ENCODE assay signal across 23 cellular contexts in genomic region chr18:3495691-3496090, GRCh38. TPM values are rescaled to one million over a fixed set of nuclear protein-coding genes. Genes with fewer than 3 reads are reported as not detected.
DNase-seq lines count a peak whose midpoint lies in the region; ATAC-seq, FAIRE-seq and TF ChIP-seq lines count a peak whose summit lies in the region.
"Had no signal": no experiment of that assay in that cellular context is flagged by ENCODE, and none has a peak within 500 bp of the region (broad histone marks: within the 10 kb centered on the region; RNA-seq: fewer than 3 reads in every experiment).

No MANE protein-coding gene starts in this region.

- H3K36me3 ChIP-seq in spleen = no peaks in the 10 kb centered on the region
- H3K36me3 ChIP-seq: BLaER1 had no signal

- H3K27ac ChIP-seq in spleen = no peak overlapping the region
- H3K27ac ChIP-seq: BLaER1, HL-60, RWPE1 had no signal

- DNase-seq in CD1c-positive myeloid dendritic cell (ENCODE audit: extremely low spot score) (peak; percentile 58), D721Med (ENCODE audit: insufficient read length, low spot score) (no peak), SK-MEL-5 (ENCODE audit: low read depth, low spot score) (peak; percentile 16), memory B cell (ENCODE audit: low spot score in 2 of 2) (no peak), spleen (no peak), NCI-H1436 treated with DMSO at 0.1 percent for 48 hours (lab: John Stamatoyannopoulos, UW) (no peak)
- DNase-seq: Calu3; CD8-positive, alpha-beta memory T cell; EL; GF-D8; H7; KG1; NCI-H1105; NCI-H2029 treated with DMSO at 0.1 percent for 48 hours; NCI-H2171; NCI-H526; PC-3; SHP77 treated with DMSO at 0.1 percent for 48 hours; SK-N-SH had no signal

- in situ Hi-C loops in SK-MEL-5 (cut with HindIII; ENCODE audit: low pct_unique_long_range_greater_than_20kb, low sequenced_read_pairs) = no loop called here

- 60 to 69% (median 68%) methylated on average over 7 of the region's 7 CpGs for WGBS in spleen, 5 donors

- peak overlapping the region; percentile 24 for H3K27ac Mint-ChIP-seq in memory B cell
- H3K27ac Mint-ChIP-seq: CD8-positive, alpha-beta memory T cell had no signal

- intact Hi-C loops in spleen (cut with DNase I; ENCODE audit: low total_unique reads) = no loop called here

- FAIRE-seq in D721Med (lab: Jason Lieb, UNC) = peak; percentile 77

- peaks cover 7% of the 10 kb centered on the region for H3K27me3 Mint-ChIP-seq in memory B cell

- TF ChIP-seq POLR2A in spleen (IDR thresholded peaks at IDR 0.05) = no peak

- TF ChIP-seq CTCF in D721Med (IDR thresholded peaks at IDR 0.05; ENCODE audit: insufficient read depth, missing control alignments) (no peak), spleen (IDR thresholded peaks at IDR 0.05 in 8 of 11, conservative IDR thresholded peaks at IDR 0.05 in 3 of 11) (no peak)

- H3K4me3 Mint-ChIP-seq in memory B cell = peak overlapping the region; percentile 8

- H3K9me3 ChIP-seq in spleen = no peaks in the 10 kb centered on the region
- H3K9me3 ChIP-seq: BLaER1, SK-N-SH had no signal

- ATAC-seq in memory B cell (ENCODE audit: low read depth) = peak; percentile 78
- no peak for ATAC-seq in HG03025 (IDR thresholded peaks at IDR 0.05; ENCODE audit: low FRiP score, unreplicated experiment)
- ATAC-seq: PC-3 had no signal

- H3K4me1 ChIP-seq in spleen = peaks cover 0 to 36% (median 21%) of the 10 kb centered on the region in 6 donors

- peaks cover 0 to 26% (median 7%) of the 10 kb centered on the region in 7 donors for H3K27me3 ChIP-seq in spleen (replicated peaks in 1 of 7)

- no peaks in the 10 kb centered on the region for H3K36me3 Mint-ChIP-seq in memory B cell
- H3K36me3 Mint-ChIP-seq: CD8-positive, alpha-beta memory T cell had no signal

- H3K9me3 Mint-ChIP-seq in memory B cell = no peaks in the 10 kb centered on the region
- H3K9me3 Mint-ChIP-seq: CD8-positive, alpha-beta memory T cell had no signal

- H3K4me1 Mint-ChIP-seq in memory B cell = peaks cover 26% of the 10 kb centered on the region

- H3K4me3 ChIP-seq in spleen = no peak overlapping the region
- H3K4me3 ChIP-seq: BLaER1 had no signal

RNA-seq across cellular contexts. Expression of gene TGIF1, which starts 45.7 kb away (rescaled TPM):
- total RNA-seq in SK-MEL-5 (2014; rRNA removed; shearing (Covaris generic)) = 191 and 210 TPM in 2 replicates
- 136 and 144 TPM in 2 replicates for polyA plus RNA-seq in SK-MEL-5 (2015; cell fraction: cytosol; rRNA removed)
- 304 and 312 TPM in 2 replicates for polyA plus RNA-seq in SK-MEL-5 (2015; cell fraction: nucleus; rRNA removed)
- total RNA-seq in spleen = 10 to 100 TPM; 25.3 to 64.5 (median 39.9) TPM
- polyA plus RNA-seq in spleen = 10 to 100 TPM; 27.7 to 35.7 (median 28.4) TPM

Comparison
In these comparisons a context has a peak if more than half of its experiments do, and no peak if none do; other contexts are left out.
1. DNase-seq: peak in CD1c-positive myeloid dendritic cell (single experiment) and SK-MEL-5 (single experiment); none in D721Med (single experiment), memory B cell (0 of 2), spleen (single experiment) and NCI-H1436 treated with DMSO at 0.1 percent for 48 hours (single experiment).